Comparison of ENCODE assay signal across 31 cellular contexts in the genomic region with DNA sequence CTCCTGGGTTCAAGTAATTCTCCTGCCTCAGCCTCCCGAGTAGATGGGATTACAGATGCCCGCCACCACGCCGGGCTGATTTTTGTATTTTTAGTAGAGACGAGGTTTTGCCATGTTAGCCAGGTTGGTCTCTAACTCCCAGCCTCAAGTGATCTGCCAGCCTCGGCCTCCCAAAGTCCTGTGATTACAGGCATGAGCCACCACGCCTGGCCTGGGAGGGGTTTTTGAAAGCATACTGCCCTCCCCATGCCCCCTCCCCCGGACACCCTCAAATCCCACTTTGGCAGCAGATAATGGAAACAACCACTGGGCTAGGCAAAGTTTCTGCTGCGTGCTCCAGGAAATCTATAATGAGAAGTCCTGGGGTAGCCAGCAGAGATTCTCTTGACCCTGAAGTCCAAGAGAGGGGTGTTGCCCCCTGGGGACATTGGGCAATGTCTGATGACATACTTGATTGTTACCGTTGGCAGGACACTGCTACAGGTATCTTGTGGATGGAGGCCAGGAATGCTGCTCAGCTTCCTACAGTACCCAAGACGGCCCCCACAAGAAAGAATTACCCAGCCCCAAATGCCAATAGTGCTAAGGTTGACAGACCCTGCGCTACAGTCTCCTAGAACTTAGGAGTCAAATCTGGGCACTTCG.
"Had no signal": no experiment of that assay in that cellular context is flagged by ENCODE, and none has a peak within 500 bp of the region (broad histone marks: within the 10 kb centered on the region; RNA-seq: fewer than 3 reads in every experiment).

No MANE protein-coding gene starts in this region.

- H3K36me3 ChIP-seq: adrenal gland, ascending aorta, brain microvascular endothelial cell, breast epithelium, cardiac muscle cell had no signal

- H3K27ac ChIP-seq: adrenal gland, ascending aorta, body of pancreas, brain microvascular endothelial cell, breast epithelium, cardiac muscle cell had no signal

- H3K27me3 ChIP-seq: ascending aorta, body of pancreas, brain microvascular endothelial cell, breast epithelium, cardiac muscle cell had no signal

- H3K9me3 ChIP-seq: adrenal gland, ascending aorta, body of pancreas, breast epithelium had no signal

- H3K4me3 ChIP-seq: adrenal gland, ascending aorta, body of pancreas, breast epithelium, cardiac muscle cell had no signal

- FAIRE-seq: astrocyte, bronchial epithelial cell had no signal

- H3K4me1 ChIP-seq: adrenal gland, ascending aorta, body of pancreas, breast epithelium had no signal

- DNase-seq: activated effector memory CD4-positive, alpha-beta T cell treated with anti-CD3 and anti-CD28 coated beads, Interleukin-2, amount 50 U/mL, for 16 hours; activated effector memory CD4-positive, alpha-beta T cell treated with Interleukin-2 at 50 U/mL for 16 hours; activated gamma-delta T cell; activated gamma-delta T cell treated with Interleukin-2 at 50 U/mL for 16 hours; activated naive CD4-positive, alpha-beta T cell; activated naive CD4-positive, alpha-beta T cell treated with anti-CD3 and anti-CD28 coated beads for 36 hours; activated naive CD4-positive, alpha-beta T cell treated with anti-CD3 and anti-CD28 coated beads, Interleukin-2, amount 10 ng/mL, durations not matched to agents 7 days and 5 days; activated naive CD4-positive, alpha-beta T cell treated with anti-CD3 and anti-CD28 coated beads, Interleukin-2, amount 50 U/mL, for 16 hours; activated naive CD4-positive, alpha-beta T cell treated with Interleukin-2 at 50 U/mL for 16 hours; activated naive CD8-positive, alpha-beta T cell treated with anti-CD3 and anti-CD28 coated beads for 36 hours; activated naive CD8-positive, alpha-beta T cell treated with anti-CD3 and anti-CD28 coated beads, Interleukin-2, amount 10 ng/mL, durations not matched to agents 7 days and 5 days; activated naive CD8-positive, alpha-beta T cell treated with anti-CD3 and anti-CD28 coated beads, Interleukin-2, amount 50 U/mL, for 24 hours; activated T-cell treated with anti-CD3 and anti-CD28 coated beads, Interleukin-2, amount 50 U/mL, for 1 hour; activated T-cell treated with anti-CD3 and anti-CD28 coated beads, Interleukin-2, amount 50 U/mL, for 24 hours; activated T-cell treated with anti-CD3 and anti-CD28 coated beads, Interleukin-2, amount 50 U/mL, for 4 hours; activated T-cell treated with anti-CD3 and anti-CD28 coated beads, Interleukin-2, amount 50 U/mL, for 48 hours; activated T-cell treated with anti-CD3 and anti-CD28 coated beads, Interleukin-2, amount 50 U/mL, for 72 hours; adrenal gland; amniotic stem cell; amygdala; aorta; body of pancreas; brain microvascular endothelial cell; caudate nucleus; central memory CD4-positive, alpha-beta T cell; cerebellar nuclear complex had no signal
